In genomic region chr2:32058130-32058529, GRCh38 we compare ENCODE assay signal across 1 cellular context.
TF ChIP-seq lines count a peak whose summit lies in the region.

No MANE protein-coding gene starts in this region.

TF ChIP-seq in HepG2, 621 proteins besides CTCF, POLR2A, EP300 and RAD21:
- TF ChIP-seq SP5 (CRISPR knock-in tag; IDR thresholded peaks at IDR 0.05; ENCODE audit: borderline replicate concordance, low read depth) = no peak
- no peak for TF ChIP-seq HOMEZ (CRISPR knock-in tag; IDR thresholded peaks at IDR 0.05; ENCODE audit: low read depth)
- TF ChIP-seq SOX6 (IDR thresholded peaks at IDR 0.05) = no peak
- TF ChIP-seq SOX6 (CRISPR knock-in tag; IDR thresholded peaks at IDR 0.05) = no peak
- peak; percentile 45; the same call in 1 of the 2 replicates for TF ChIP-seq ZNF614 (CRISPR knock-in tag; IDR thresholded peaks at IDR 0.05; ENCODE audit: borderline replicate concordance)
- TF ChIP-seq HMG20A (CRISPR knock-in tag; IDR thresholded peaks at IDR 0.05; ENCODE audit: borderline replicate concordance) = peak; percentile 14; the same call in 1 of the 2 replicates
- TF ChIP-seq CAMTA2 (CRISPR knock-in tag; IDR thresholded peaks at IDR 0.05; ENCODE audit: borderline replicate concordance) = no peak
- no peak for TF ChIP-seq KLF13 (CRISPR knock-in tag; IDR thresholded peaks at IDR 0.05)
- peak; percentile 89 for TF ChIP-seq MAFF (IDR thresholded peaks at IDR 0.05; ENCODE audit: low read depth, low read length)
- peak; percentile 99 for TF ChIP-seq NFE2L2 (IDR thresholded peaks at IDR 0.05; ENCODE audit: low read length)
- TF ChIP-seq ZMYM4 (CRISPR knock-in tag; IDR thresholded peaks at IDR 0.05) = no peak
- peak; percentile 83 for TF ChIP-seq FOSL2 (CRISPR knock-in tag; IDR thresholded peaks at IDR 0.05)
- no peak; the same call in 1 of the 2 replicates for TF ChIP-seq THAP11 (CRISPR knock-in tag; IDR thresholded peaks at IDR 0.05)
- no peak for TF ChIP-seq TRIM24 (CRISPR knock-in tag; IDR thresholded peaks at IDR 0.05)
- TF ChIP-seq ZNF644 (CRISPR knock-in tag; IDR thresholded peaks at IDR 0.05; ENCODE audit: low read depth) = peak; percentile 52; the same call in 1 of the 2 replicates
- peak; percentile 17; the same call in 1 of the 2 replicates for TF ChIP-seq ARID5B (CRISPR knock-in tag; IDR thresholded peaks at IDR 0.05)
- TF ChIP-seq AHR (CRISPR knock-in tag; IDR thresholded peaks at IDR 0.05) = no peak
- peak; percentile 61; the same call in 1 of the 2 replicates for TF ChIP-seq NFE2 (CRISPR knock-in tag; IDR thresholded peaks at IDR 0.05)
- TF ChIP-seq TEAD3 (CRISPR knock-in tag; optimal IDR thresholded peaks at IDR 0.05; ENCODE audit: borderline replicate concordance) = peak; percentile 45
- peak; percentile 100 for TF ChIP-seq ZNF331 (CRISPR knock-in tag; IDR thresholded peaks at IDR 0.05)
- TF ChIP-seq ETV5 (CRISPR knock-in tag; IDR thresholded peaks at IDR 0.05; ENCODE audit: borderline replicate concordance) = no peak
- TF ChIP-seq ZNF335 (CRISPR knock-in tag; IDR thresholded peaks at IDR 0.05) = no peak
- TF ChIP-seq HBP1 (CRISPR knock-in tag; IDR thresholded peaks at IDR 0.05; ENCODE audit: low read depth) = 0 out of 2 replicates have a peak, but pooled peaks have one; percentile 40
- peak; percentile 40; the same call in 1 of the 2 replicates for TF ChIP-seq SAP130 (CRISPR knock-in tag; IDR thresholded peaks at IDR 0.05; ENCODE audit: low read depth)
- TF ChIP-seq MAFG (CRISPR knock-in tag; IDR thresholded peaks at IDR 0.05) = peak; percentile 62; the same call in 1 of the 2 replicates
- TF ChIP-seq MAFK (conservative IDR thresholded peaks at IDR 0.05 in 1 of 2, IDR thresholded peaks at IDR 0.05 in 1 of 2; ENCODE audit: low read length in 2 of 2) = peak; percentile 89 to 97
- TF ChIP-seq ZNF17 (CRISPR knock-in tag; IDR thresholded peaks at IDR 0.05) = no peak
- no peak for TF ChIP-seq NR2F2 (IDR thresholded peaks at IDR 0.05; ENCODE audit: borderline replicate concordance, low read depth)
